10 cellular contexts compared by ENCODE assay signal in the genomic region with DNA sequence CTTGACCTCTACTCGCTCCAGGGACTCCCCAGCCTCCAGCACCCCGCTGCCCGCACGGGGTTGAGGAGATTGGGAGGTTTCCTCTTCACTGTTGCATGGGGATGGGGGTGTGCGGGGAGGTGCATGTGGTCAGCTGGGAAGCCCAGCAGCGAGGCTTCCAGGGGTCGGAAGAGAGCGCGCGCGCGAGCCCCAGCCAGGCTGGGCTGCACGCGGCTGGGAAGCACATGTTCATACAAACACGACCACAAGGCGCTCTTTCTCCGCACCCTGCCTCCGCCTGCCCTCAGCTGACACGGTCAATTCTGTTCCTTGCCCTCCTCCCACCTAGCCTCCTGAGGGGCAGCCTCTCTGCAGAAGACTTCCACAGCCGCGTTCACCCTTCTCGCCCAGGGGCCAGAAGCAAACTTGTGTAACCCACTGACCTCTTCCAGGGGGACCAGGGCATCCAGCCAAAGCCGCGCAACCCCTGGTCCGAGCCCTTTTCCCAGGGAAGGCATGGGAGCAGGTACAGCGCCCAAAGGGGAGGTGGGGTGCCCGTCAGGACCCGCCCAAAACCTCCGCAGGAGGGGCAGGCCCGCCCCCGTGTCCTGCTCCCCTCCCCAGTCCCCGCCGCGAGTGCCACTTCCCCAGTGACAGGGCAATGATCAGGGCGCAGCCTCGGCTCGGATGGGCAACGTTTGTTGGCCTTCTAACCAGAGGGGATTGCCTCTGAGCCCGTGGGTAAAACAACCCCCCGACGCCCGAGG. TPM values are rescaled to one million over a fixed set of nuclear protein-coding genes. Genes with fewer than 3 reads are reported as not detected.
A peak's percentile ranks its signal among the peaks of the same experiment; 100 is the strongest.
DNase-seq lines count a peak whose midpoint lies in the region; ATAC-seq and TF ChIP-seq lines count a peak whose summit lies in the region.
"Had no signal": no experiment of that assay in that cellular context is flagged by ENCODE, and none has a peak within 500 bp of the region (broad histone marks: within the 10 kb centered on the region; RNA-seq: fewer than 3 reads in every experiment).

No MANE protein-coding gene starts in this region.

- 3 to 5% methylated on average over 42 of the region's 42 CpGs for WGBS in ectodermal cell, 2 experiments
- WGBS in right lobe of liver (ENCODE audit: insufficient coverage, low coverage, low lambda C conversion rate, missing lambda C conversion rate), result 3% methylated on average over 7 of the region's 42 CpGs

- H3K4me1 ChIP-seq in HUES6 (ENCODE audit: control insufficient read depth, insufficient read depth, low read length), result peaks cover 23% of the 10 kb centered on the region
- peaks cover 16% of the 10 kb centered on the region for H3K4me1 ChIP-seq in ectodermal cell (ENCODE audit: control insufficient read depth, insufficient read depth, low read length)
- peaks cover 0 to 12% (median 0%) of the 10 kb centered on the region in 4 donors for H3K4me1 ChIP-seq in right lobe of liver
- peaks cover 0 to 26% (median 20%) of the 10 kb centered on the region in 4 donors for H3K4me1 ChIP-seq in tibial artery

- H3K4me3 ChIP-seq in HUES6 (ENCODE audit: low read depth, low read length) (peak overlapping the region; percentile 65), ectodermal cell (ENCODE audit: insufficient read depth, low read depth, low read length) (peak overlapping the region; percentile 22), right lobe of liver (peak overlapping the region in 1 of 3 donors; percentile 22), tibial artery (peak overlapping the region; percentile 40 to 49)

- no peak overlapping the region for H3K27ac ChIP-seq in HUES6 (ENCODE audit: low read depth, low read length)
- H3K27ac ChIP-seq in ectodermal cell (ENCODE audit: insufficient read depth, low read depth, low read length, poor library complexity, severe bottlenecking), result no peak overlapping the region
- H3K27ac ChIP-seq in right lobe of liver, result no peak overlapping the region
- H3K27ac ChIP-seq in tibial artery, result no peak overlapping the region

- peaks cover 79% of the 10 kb centered on the region for H3K27me3 ChIP-seq in HUES6 (ENCODE audit: control insufficient read depth, insufficient read depth, low read length)
- H3K27me3 ChIP-seq in ectodermal cell (ENCODE audit: control insufficient read depth, insufficient read depth, low read length, poor library complexity, severe bottlenecking), result peaks cover 52% of the 10 kb centered on the region
- H3K27me3 ChIP-seq in right lobe of liver, result no peaks in the 10 kb centered on the region
- peaks cover 0 to 18% of the 10 kb centered on the region in 2 donors for H3K27me3 ChIP-seq in tibial artery

- peak; percentile 38 to 50 (median 44) for ATAC-seq in right lobe of liver
- ATAC-seq in GM19351 (IDR thresholded peaks at IDR 0.05; ENCODE audit: unreplicated experiment), result no peak
- ATAC-seq: HCT116 had no signal

- TF ChIP-seq CTCF in right lobe of liver (IDR thresholded peaks at IDR 0.05), result no peak
- no peak for TF ChIP-seq CTCF in tibial artery (IDR thresholded peaks at IDR 0.05)

- DNase-seq in right lobe of liver, result peak; percentile 25 to 46 (median 42)
- DNase-seq in tibial artery, result peak; percentile 22 to 61
- no peak for DNase-seq in NCI-H510A treated with DMSO at 0.1 percent for 48 hours (lab: John Stamatoyannopoulos, UW)
- no peak for DNase-seq in NCI-H82 treated with DMSO at 0.1 percent for 48 hours (lab: John Stamatoyannopoulos, UW; ENCODE audit: unreplicated experiment)
- DNase-seq in RPMI8226, result no peak
- DNase-seq: small intestine had no signal

- intact Hi-C loops in right lobe of liver (cut with DNase I) (no loop called here), tibial artery (cut with DNase I; ENCODE audit: low total_unique reads) (no loop called here)

- H3K9ac ChIP-seq in HUES6 (ENCODE audit: low read length), result no peak overlapping the region

- TF ChIP-seq POLR2A in right lobe of liver (IDR thresholded peaks at IDR 0.05), result no peak

- H3K9me3 ChIP-seq in HUES6 (ENCODE audit: control insufficient read depth, insufficient read depth, low read depth, low read length) (no peaks in the 10 kb centered on the region), ectodermal cell (ENCODE audit: control insufficient read depth, low read length) (no peaks in the 10 kb centered on the region), right lobe of liver (no peaks in the 10 kb centered on the region), tibial artery (no peaks in the 10 kb centered on the region)

- H3K36me3 ChIP-seq in HUES6 (ENCODE audit: control insufficient read depth, insufficient read depth, low read length) (no peaks in the 10 kb centered on the region), ectodermal cell (ENCODE audit: control insufficient read depth, insufficient read depth, low read length) (no peaks in the 10 kb centered on the region), right lobe of liver (no peaks in the 10 kb centered on the region), tibial artery (no peaks in the 10 kb centered on the region)

RNA-seq across cellular contexts. Expression of gene COL24A1, which starts 1.3 kb away (rescaled TPM):
- 0.06 TPM for polyA plus RNA-seq in ectodermal cell (2013, experiment 1 of 4)
- 0.30 TPM for polyA plus RNA-seq in ectodermal cell (2013, experiment 2 of 4)
- not detected for polyA plus RNA-seq in ectodermal cell (2013, experiment 3 of 4)
- 0.28 TPM for polyA plus RNA-seq in ectodermal cell (2013, experiment 4 of 4)
- total RNA-seq in right lobe of liver, result under 1 TPM in 2 of 6 experiments, not detected in 4; 0.05 to 0.07 TPM

Comparison
In these comparisons a context has a peak if more than half of its experiments do, and no peak if none do; other contexts are left out.
1. DNase-seq: peak in right lobe of liver (3 of 3) and tibial artery (2 of 2); none in NCI-H510A treated with DMSO at 0.1 percent for 48 hours (single experiment), NCI-H82 treated with DMSO at 0.1 percent for 48 hours (single experiment) and RPMI8226 (single experiment).